ENCODE assay signal across 1 cellular context in the genomic region with DNA sequence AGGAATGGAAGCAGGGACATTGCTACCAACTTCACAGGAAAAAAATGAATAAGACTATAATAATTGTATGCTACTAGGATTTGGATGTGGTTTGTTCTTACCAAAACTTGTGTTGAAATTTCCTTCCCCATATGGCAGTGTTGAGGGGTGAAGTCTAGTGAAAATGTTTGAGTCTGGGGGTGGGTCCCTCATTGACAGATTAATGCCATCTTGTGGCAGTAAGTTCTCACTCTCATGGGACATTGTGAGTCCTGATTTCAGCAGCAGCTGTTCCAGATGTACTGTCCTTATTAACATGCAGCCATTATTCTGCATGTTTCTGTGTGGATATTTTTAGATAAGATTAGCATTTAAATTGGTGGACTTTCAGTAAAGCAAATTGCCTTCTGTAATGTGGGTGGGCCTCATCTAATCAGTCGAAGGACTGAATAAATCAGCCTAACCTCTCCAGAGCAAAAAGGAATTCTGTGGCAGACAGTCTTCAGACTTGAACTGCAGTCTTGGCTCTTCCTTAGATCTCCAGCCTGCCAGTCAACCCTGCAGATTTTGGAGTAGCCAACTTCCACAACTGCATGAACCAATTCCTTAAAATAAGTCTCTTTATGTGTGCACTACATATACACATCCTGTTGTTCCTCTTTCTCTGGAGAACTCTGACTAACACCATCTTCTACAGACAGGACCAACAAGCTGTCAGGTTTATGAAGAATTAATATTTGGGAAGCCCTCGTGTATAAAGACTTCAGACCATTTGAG.
TF ChIP-seq lines count a peak whose summit lies in the region.

No MANE protein-coding gene starts in this region.

TF ChIP-seq in H1, 55 proteins besides CTCF, POLR2A, EP300 and RAD21:
- TF ChIP-seq KDM1A (IDR thresholded peaks at IDR 0.05; ENCODE audit: borderline replicate concordance, low read length) (peak; percentile 55; the same call in 1 of the 2 replicates), SIRT6 (IDR thresholded peaks at IDR 0.05; ENCODE audit: low read length) (no peak)
